In genomic region chr7:132350741-132351140, GRCh38 we compare ENCODE assay signal across 26 cellular contexts.
"Had no signal": no experiment of that assay in that cellular context is flagged by ENCODE, and none has a peak within 500 bp of the region (broad histone marks: within the 10 kb centered on the region; RNA-seq: fewer than 3 reads in every experiment).

No MANE protein-coding gene starts in this region.

- H3K9me3 ChIP-seq: stomach, suprapubic skin, testis, thoracic aorta, thyroid gland, tibial artery, tibial nerve, transverse colon, upper lobe of left lung, upper lobe of right lung, uterus, vagina had no signal

- DNase-seq: stimulated activated CD4-positive, alpha-beta T cell treated with anti-CD3 and anti-CD28 coated beads, Interleukin-2, amount 100 ng/mL, for 48 hours; stimulated activated CD4-positive, alpha-beta T cell treated with anti-CD3 and anti-CD28 coated beads, Interleukin-4, amount 100 ng/mL, for 1 hour; stimulated activated CD4-positive, alpha-beta T cell treated with anti-CD3 and anti-CD28 coated beads, Interleukin-4, amount 100 ng/mL, for 24 hours; stimulated activated CD4-positive, alpha-beta T cell treated with anti-CD3 and anti-CD28 coated beads, Interleukin-4, amount 100 ng/mL, for 4 hours; stimulated activated CD8-positive, alpha-beta memory T cell treated with anti-CD3 and anti-CD28 coated beads, Interleukin-4, amount 100 ng/mL, for 48 hours; stimulated activated naive B cell treated with anti-CD40 and anti-IgM and Interleukin-4, amounts not matched to agents 10 μg/mL and 1 μg/mL and 100 μg/mL, for 72 hours; stimulated activated naive CD4-positive, alpha-beta T cell; stimulated activated naive CD4-positive, alpha-beta T cell treated with Interleukin-2 at 50 U/mL for 16 hours; stimulated activated naive CD8-positive, alpha-beta T cell treated with anti-CD3 and anti-CD28 coated beads, Interleukin-15, amount 100 ng/mL, for 72 hours; stimulated activated naive CD8-positive, alpha-beta T cell treated with anti-CD3 and anti-CD28 coated beads, Interleukin-15, Interleukin-2, amounts not matched to agents 100 U/mL and 50 U/mL, for 24 hours; stomach; substantia nigra; testis; thyroid gland; tibial artery; transverse colon; trophoblast cell; upper lobe of left lung; upper lobe of right lung; uterus had no signal

- H3K36me3 ChIP-seq: stomach, suprapubic skin, thoracic aorta, thyroid gland, tibial artery, tibial nerve, transverse colon, upper lobe of left lung, upper lobe of right lung, uterus, vagina had no signal

- H3K4me3 ChIP-seq: stomach, suprapubic skin, testis, thoracic aorta, thyroid gland, tibial artery, tibial nerve, transverse colon, upper lobe of left lung, upper lobe of right lung, uterus, vagina had no signal

- H3K27ac ChIP-seq: stomach, suprapubic skin, testis, thyroid gland, tibial artery, transverse colon, upper lobe of left lung, upper lobe of right lung, uterus, vagina had no signal

- ATAC-seq: stimulated activated effector memory CD8-positive, alpha-beta T cell treated with anti-CD3 and anti-CD28 coated beads, Interleukin-12 subunit alpha, Interleukin-12 subunit beta, amount 100 ng/mL, for 72 hours; stimulated activated memory B cell treated with anti-CD40 and anti-IgM and Interleukin-4, amounts not matched to agents 10 μg/mL and 1 μg/mL and 100 μg/mL, for 72 hours; stimulated activated naive B cell treated with anti-CD40 and anti-IgM and Interleukin-4, amounts not matched to agents 10 μg/mL and 1 μg/mL and 100 μg/mL, for 72 hours; stimulated activated naive CD8-positive, alpha-beta T cell treated with anti-CD3 and anti-CD28 coated beads, Interleukin-15, amount 100 ng/mL, for 72 hours; stimulated activated naive CD8-positive, alpha-beta T cell treated with anti-CD3 and anti-CD28 coated beads, Interleukin-15, Interleukin-2, amounts not matched to agents 100 U/mL and 50 U/mL, for 24 hours; upper lobe of right lung had no signal

- H3K27me3 ChIP-seq: testis, thyroid gland, upper lobe of left lung, upper lobe of right lung, uterus, vagina had no signal

- H3K4me1 ChIP-seq: testis, thyroid gland, transverse colon, upper lobe of right lung had no signal
